19 cellular contexts compared by ENCODE assay signal in genomic region chr10:43237128-43237527, GRCh38. TPM values are rescaled to one million over a fixed set of nuclear protein-coding genes. Genes with fewer than 3 reads are reported as not detected.
DNase-seq lines count a peak whose midpoint lies in the region; ATAC-seq and TF ChIP-seq lines count a peak whose summit lies in the region.
"Had no signal": no experiment of that assay in that cellular context is flagged by ENCODE, and none has a peak within 500 bp of the region (broad histone marks: within the 10 kb centered on the region; RNA-seq: fewer than 3 reads in every experiment).

No MANE protein-coding gene starts in this region.

- H3K36me3 Mint-ChIP-seq in activated T-helper 17 cell treated with anti-CD3 and anti-CD28 coated beads, Interleukin-2, amount 50 U/mL, for 72 hours (ENCODE audit: low read depth) = no peaks in the 10 kb centered on the region

- no peak for ATAC-seq in Right ventricle myocardium superior (ENCODE audit: poor library complexity)
- no peak for ATAC-seq in activated T-helper 17 cell treated with anti-CD3 and anti-CD28 coated beads, Interleukin-2, amount 50 U/mL, for 72 hours (replicated peaks)
- ATAC-seq in mucosa of descending colon = no peak
- no peak for ATAC-seq in upper lobe of right lung
- ATAC-seq in activated CD4-positive, CD25-positive, alpha-beta regulatory T cell treated with anti-CD3 and anti-CD28 coated beads, Interleukin-2, amount 50 U/mL, for 24 hours = no peak

- no peaks in the 10 kb centered on the region for H3K4me1 Mint-ChIP-seq in activated T-helper 17 cell treated with anti-CD3 and anti-CD28 coated beads, Interleukin-2, amount 50 U/mL, for 72 hours

- TF ChIP-seq CTCF in left ventricle myocardium inferior (IDR thresholded peaks at IDR 0.05; ENCODE audit: borderline replicate concordance) (no peak), mucosa of descending colon (IDR thresholded peaks at IDR 0.05) (no peak), upper lobe of right lung (IDR thresholded peaks at IDR 0.05) (no peak)

- H3K27ac Mint-ChIP-seq in activated T-helper 17 cell treated with anti-CD3 and anti-CD28 coated beads, Interleukin-2, amount 50 U/mL, for 72 hours = peak overlapping the region; percentile 35
- H3K27ac Mint-ChIP-seq: GM23338 had no signal

- DNase-seq in Right ventricle myocardium superior (peak; percentile 10), left ventricle myocardium inferior (no peak), mucosa of descending colon (peak in 2 of 3 donors; percentile 10 to 19), upper lobe of right lung (peak; percentile 49), NCI-H510A (lab: John Stamatoyannopoulos, UW) (no peak)
- DNase-seq: activated CD4-positive, alpha-beta T cell treated with anti-CD3 and anti-CD28 coated beads for 1 hour; EL; foreskin melanocyte; hippocampal formation; Karpas-422; mammary epithelial cell; NCI-H187 treated with DMSO at 0.1 percent for 48 hours; NCI-H2227 treated with DMSO at 0.1 percent for 48 hours; NCI-H82; stomach; upper lobe of left lung had no signal

- H3K36me3 ChIP-seq in left ventricle myocardium inferior = no peaks in the 10 kb centered on the region
- no peaks in the 10 kb centered on the region for H3K36me3 ChIP-seq in mucosa of descending colon (ENCODE audit: low read depth)
- no peaks in the 10 kb centered on the region for H3K36me3 ChIP-seq in upper lobe of right lung
- H3K36me3 ChIP-seq: stomach, upper lobe of left lung had no signal

- H3K27me3 ChIP-seq in left ventricle myocardium inferior (ENCODE audit: low read depth) (peaks cover 46% of the 10 kb centered on the region), upper lobe of right lung (no peaks in the 10 kb centered on the region)
- H3K27me3 ChIP-seq: upper lobe of left lung had no signal

- H3K4me3 Mint-ChIP-seq in activated T-helper 17 cell treated with anti-CD3 and anti-CD28 coated beads, Interleukin-2, amount 50 U/mL, for 72 hours = no peak overlapping the region
- H3K4me3 Mint-ChIP-seq: GM23338 had no signal

- H3K27me3 Mint-ChIP-seq in activated T-helper 17 cell treated with anti-CD3 and anti-CD28 coated beads, Interleukin-2, amount 50 U/mL, for 72 hours = no peaks in the 10 kb centered on the region

- H3K4me1 ChIP-seq in left ventricle myocardium inferior (no peaks in the 10 kb centered on the region), mucosa of descending colon (ENCODE audit: low read depth) (no peaks in the 10 kb centered on the region), upper lobe of right lung (no peaks in the 10 kb centered on the region)
- H3K4me1 ChIP-seq: stomach, upper lobe of left lung had no signal

- H3K27ac ChIP-seq in left ventricle myocardium inferior (replicated peaks) (no peak overlapping the region), upper lobe of right lung (no peak overlapping the region)
- H3K27ac ChIP-seq: stomach, upper lobe of left lung had no signal

- H3K9me3 Mint-ChIP-seq in activated T-helper 17 cell treated with anti-CD3 and anti-CD28 coated beads, Interleukin-2, amount 50 U/mL, for 72 hours = no peaks in the 10 kb centered on the region

- H3K4me3 ChIP-seq in left ventricle myocardium inferior = no peak overlapping the region
- no peak overlapping the region for H3K4me3 ChIP-seq in mucosa of descending colon
- H3K4me3 ChIP-seq in upper lobe of right lung = no peak overlapping the region
- H3K4me3 ChIP-seq: GM23338, stomach, upper lobe of left lung had no signal

- H3K9me3 ChIP-seq in left ventricle myocardium inferior (replicated peaks) (peaks cover 29% of the 10 kb centered on the region), mucosa of descending colon (peaks cover 3% of the 10 kb centered on the region), upper lobe of right lung (no peaks in the 10 kb centered on the region)

- intact Hi-C loops in Right ventricle myocardium superior (cut with DNase I) = no loop called here
- intact Hi-C loops in left ventricle myocardium inferior (cut with micrococcal nuclease) = no loop called here
- intact Hi-C loops in mucosa of descending colon (cut with DNase I, micrococcal nuclease) = no loop called here
- intact Hi-C loops in upper lobe of right lung (cut with DNase I) = no loop called here

RNA-seq across cellular contexts. Expression of gene RASGEF1A, which starts 29.7 kb away (rescaled TPM):
- total RNA-seq in Right ventricle myocardium superior (1.6 TPM), left ventricle myocardium inferior (1.1 TPM), mucosa of descending colon (1 to 10 TPM in 1 of 3 donors, under 1 TPM in 2; 0.43 to 1.2 (median 0.58) TPM), upper lobe of right lung (2.6 TPM)
- 1 to 10 TPM; 2.1 to 2.5 TPM for total RNA-seq in activated T-helper 17 cell treated with anti-CD3 and anti-CD28 coated beads, Interleukin-2, amount 50 U/mL, for 72 hours

Comparison
In these comparisons a context has a peak if more than half of its experiments do, and no peak if none do; other contexts are left out.
1. DNase-seq: peak in Right ventricle myocardium superior (single experiment), mucosa of descending colon (2 of 3) and upper lobe of right lung (single experiment); none in left ventricle myocardium inferior (single experiment) and NCI-H510A (single experiment).